25 cellular contexts compared by ENCODE assay signal in the genomic region with DNA sequence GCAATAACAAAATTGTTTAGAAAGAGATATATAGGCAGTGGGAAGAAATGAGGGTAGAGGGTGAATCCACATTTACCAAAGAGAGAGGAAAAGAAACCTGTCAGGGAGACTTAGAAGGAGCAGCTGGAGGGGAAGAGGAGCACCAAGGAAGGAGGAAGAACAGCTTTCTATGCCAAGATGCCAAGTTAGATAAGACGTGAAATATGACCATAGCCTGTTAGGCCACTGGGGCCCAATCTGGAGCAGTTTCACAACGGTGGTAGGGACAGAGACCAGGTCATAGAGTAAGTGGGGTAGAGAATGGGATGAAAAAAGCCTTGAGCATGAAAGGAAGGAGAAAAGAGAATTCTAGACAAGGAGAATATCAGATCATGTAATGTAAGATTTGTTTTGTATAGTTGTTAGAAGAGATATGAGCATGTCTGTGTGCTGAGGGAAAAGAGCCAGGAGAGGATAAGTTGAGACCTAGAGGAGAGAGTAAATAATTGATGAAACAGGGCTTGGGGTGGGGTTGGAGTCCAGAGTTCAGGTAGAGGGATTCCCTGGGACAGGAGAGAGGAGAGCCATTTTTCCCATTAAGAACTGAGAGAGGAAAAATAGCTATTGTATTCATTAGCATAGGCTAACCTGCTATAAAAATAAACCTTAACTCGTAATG. TPM values are rescaled to one million over a fixed set of nuclear protein-coding genes. Genes with fewer than 3 reads are reported as not detected.
"Had no signal": no experiment of that assay in that cellular context is flagged by ENCODE, and none has a peak within 500 bp of the region (broad histone marks: within the 10 kb centered on the region; RNA-seq: fewer than 3 reads in every experiment).

No MANE protein-coding gene starts in this region.

- DNase-seq: activated CD4-positive, alpha-beta T cell treated with anti-CD3 and anti-CD28 coated beads, Interleukin-2, amount 10 ng/mL, durations not matched to agents 7 days and 5 days; activated CD4-positive, CD25-positive, alpha-beta regulatory T cell treated with anti-CD3 and anti-CD28 coated beads, Interleukin-2, amount 50 U/mL, for 72 hours; activated CD8-positive, alpha-beta memory T cell treated with anti-CD3 and anti-CD28 coated beads, Interleukin-2, amount 10 ng/mL, durations not matched to agents 7 days and 5 days; activated CD8-positive, alpha-beta T cell treated with anti-CD3 and anti-CD28 coated beads, Interleukin-2, amount 10 ng/mL, durations not matched to agents 7 days and 5 days; activated naive CD8-positive, alpha-beta T cell treated with anti-CD3 and anti-CD28 coated beads, Interleukin-2, amount 50 U/mL, for 24 hours; activated T-cell treated with anti-CD3 and anti-CD28 coated beads, Interleukin-2, amount 50 U/mL, for 48 hours; amygdala; caudate nucleus; endodermal cell; heart left ventricle; left lung; naive thymus-derived CD4-positive, alpha-beta T cell; ovary; stimulated activated CD4-positive, alpha-beta T cell treated with anti-CD3 and anti-CD28 coated beads, Interleukin-4, amount 100 ng/mL, for 24 hours; uterus had no signal

- H3K27me3 ChIP-seq: ovary had no signal

- H3K36me3 ChIP-seq: heart left ventricle, left lung, ovary, thoracic aorta, uterus had no signal

- H3K27ac ChIP-seq: heart left ventricle, left lung, ovary, skin epidermis, thoracic aorta, uterus had no signal

- ATAC-seq: activated CD8-positive, alpha-beta memory T cell treated with anti-CD3 and anti-CD28 coated beads, Interleukin-2, amount 10 ng/mL, durations not matched to agents 7 days and 5 days; activated CD8-positive, alpha-beta T cell treated with anti-CD3 and anti-CD28 coated beads, Interleukin-2, amount 10 ng/mL, durations not matched to agents 7 days and 5 days; activated naive CD8-positive, alpha-beta T cell treated with anti-CD3 and anti-CD28 coated beads, Interleukin-2, amount 50 U/mL, for 24 hours; esophagus mucosa; heart left ventricle; left lung; naive thymus-derived CD4-positive, alpha-beta T cell; sciatic nerve; stimulated activated effector memory CD8-positive, alpha-beta T cell treated with anti-CD3 and anti-CD28 coated beads, Interleukin-12 subunit alpha, Interleukin-12 subunit beta, amount 100 ng/mL, for 72 hours had no signal

- H3K4me3 ChIP-seq: heart left ventricle, left lung, lung, ovary, skin epidermis, thoracic aorta, uterus had no signal

- H3K9me3 ChIP-seq: left lung, ovary, thoracic aorta, uterus had no signal

RNA-seq across cellular contexts. Expression of a gene that starts 4.4 kb away (rescaled TPM):
- total RNA-seq: activated CD4-positive, alpha-beta T cell treated with anti-CD3 and anti-CD28 coated beads, Interleukin-2, amount 10 ng/mL, durations not matched to agents 7 days and 5 days; activated CD8-positive, alpha-beta memory T cell treated with anti-CD3 and anti-CD28 coated beads, Interleukin-2, amount 10 ng/mL, durations not matched to agents 7 days and 5 days; activated CD8-positive, alpha-beta T cell treated with anti-CD3 and anti-CD28 coated beads, Interleukin-2, amount 10 ng/mL, durations not matched to agents 7 days and 5 days; activated T-helper 2 cell treated with anti-CD3 and anti-CD28 coated beads, Interferon-gamma antibody, Interleukin-2, Interleukin-4, amounts not matched to agents 10 μg/mL and 5 μg/mL and 100 μg/mL, durations not matched to agents 14 hours and 24 hours and 36 hours; mesenteric fat pad; naive thymus-derived CD4-positive, alpha-beta T cell; sciatic nerve; subcutaneous adipose tissue had no signal
- polyA plus RNA-seq: heart left ventricle, neural cell had no signal
